Comparison of ENCODE assay signal across 9 cellular contexts in the genomic region with DNA sequence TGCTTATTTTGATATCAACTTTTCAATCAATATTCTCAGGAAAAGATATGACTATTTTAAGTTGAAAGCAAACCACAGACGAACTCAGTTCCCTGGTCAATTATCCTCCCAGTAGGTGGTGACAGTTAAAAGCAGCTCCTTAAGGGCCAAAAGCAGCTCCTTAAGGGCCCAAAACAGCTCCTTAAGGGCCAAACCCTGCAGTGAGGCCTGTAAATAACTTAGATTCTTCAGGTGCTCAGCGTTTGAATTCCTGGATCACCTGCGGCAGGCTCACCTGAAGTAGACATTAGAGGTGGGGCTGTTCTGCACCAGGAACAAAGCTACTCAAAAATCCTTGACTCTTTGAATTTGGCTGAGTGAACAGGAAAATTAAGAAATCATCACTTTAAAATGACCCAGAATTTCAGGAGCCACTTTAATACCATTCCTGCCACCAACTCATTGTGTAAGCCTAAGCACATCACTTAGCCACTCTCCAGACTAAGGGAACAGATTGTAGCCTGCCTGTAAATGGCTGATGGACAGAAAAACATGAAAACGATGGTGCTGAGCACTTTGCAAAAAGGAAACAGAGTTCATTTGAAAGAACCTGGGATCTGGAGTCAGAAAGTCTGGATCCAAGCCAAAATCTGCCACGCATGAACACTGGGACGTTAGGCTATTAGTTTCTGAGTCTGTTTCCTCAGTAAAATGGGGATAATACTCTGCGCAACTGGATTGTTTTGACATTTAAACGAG.
A peak's percentile ranks its signal among the peaks of the same experiment; 100 is the strongest.
DNase-seq lines count a peak whose midpoint lies in the region; TF ChIP-seq lines count a peak whose summit lies in the region.
"Had no signal": no experiment of that assay in that cellular context is flagged by ENCODE, and none has a peak within 500 bp of the region (broad histone marks: within the 10 kb centered on the region; RNA-seq: fewer than 3 reads in every experiment).

No MANE protein-coding gene starts in this region.

- TF ChIP-seq CTCF in fibroblast of villous mesenchyme (IDR thresholded peaks at IDR 0.05; ENCODE audit: insufficient read depth, low read depth, low read length) (no peak), transverse colon (IDR thresholded peaks at IDR 0.05) (no peak), RWPE1 (conservative IDR thresholded peaks at IDR 0.05; ENCODE audit: low read depth) (no peak)

- no peaks in the 10 kb centered on the region for H3K9me3 ChIP-seq in transverse colon

- CTCF ChIA-PET in RWPE1 (lab: Yijun Ruan, JAX) = interaction anchor here (0.5 kb wide), 1 partner anchor 14 kb away, joined by 3 read pairs; no protein-coding TSS in a partner anchor

- TF ChIP-seq EP300 in Ishikawa (IDR thresholded peaks at IDR 0.05; ENCODE audit: borderline replicate concordance) = no peak
- TF ChIP-seq EP300 in transverse colon (IDR thresholded peaks at IDR 0.05; ENCODE audit: low read depth) = no peak

- intact Hi-C loops in transverse colon (cut with DNase I; ENCODE audit: low total_unique reads) = no loop called here

- DNase-seq in NCI-H446 treated with DMSO at 0.1 percent for 48 hours (lab: John Stamatoyannopoulos, UW) (peak; percentile 30), fibroblast of villous mesenchyme (ENCODE audit: low read depth) (peak; percentile 36), transverse colon (no peak), RWPE1 (ENCODE audit: low spot score) (no peak), AG08396 (ENCODE audit: low spot score) (no peak), cortex of kidney (lab: John Stamatoyannopoulos, UW) (no peak)
- DNase-seq: activated CD8-positive, alpha-beta T cell treated with anti-CD3 and anti-CD28 coated beads, Interleukin-2, amount 10 ng/mL, durations not matched to agents 7 days and 5 days; naive B cell had no signal

- no peak for TF ChIP-seq POLR2A in transverse colon (IDR thresholded peaks at IDR 0.05)

- in situ Hi-C loops in transverse colon (cut with MboI; ENCODE audit: low pct_ligation_motif_present in 1 of 4, low pct_unique_long_range_greater_than_20kb in 1 of 4, low sequenced_read_pairs in 3 of 4) = no loop called here

- 55% methylated on average over 6 to 8 of the region's 8 CpGs for WGBS in transverse colon (ENCODE audit: low coverage in 1 of 2), 2 donors

- no peak for TF ChIP-seq RAD21 in Ishikawa (IDR thresholded peaks at IDR 0.05; ENCODE audit: low read depth)

- H3K4me1 ChIP-seq in transverse colon = peaks cover 0 to 15% (median 5%) of the 10 kb centered on the region in 4 donors

- no peaks in the 10 kb centered on the region for H3K36me3 ChIP-seq in transverse colon

- POLR2A ChIA-PET in RWPE1 (lab: Yijun Ruan, JAX; ENCODE audit: low non-redundant PET) = no interaction called here

- H3K4me3 ChIP-seq in fibroblast of villous mesenchyme (ENCODE audit: low read depth, low read length) (no peak overlapping the region), transverse colon (no peak overlapping the region)

- peak overlapping the region; percentile 16 to 34 (median 32) for H3K27ac ChIP-seq in transverse colon
- H3K27ac ChIP-seq in RWPE1 = no peak overlapping the region

- H3K27me3 ChIP-seq in transverse colon = no peaks in the 10 kb centered on the region

TF ChIP-seq in Ishikawa, 13 proteins besides CTCF, POLR2A, EP300 and RAD21:
- TF ChIP-seq NFIC (IDR thresholded peaks at IDR 0.05) = no peak; the same call in 1 of the 2 replicates
- TF ChIP-seq YY1 (IDR thresholded peaks at IDR 0.05; ENCODE audit: low read depth) = no peak
- TF ChIP-seq TCF12 (IDR thresholded peaks at IDR 0.05; ENCODE audit: low read depth) = 0 out of 2 replicates have a peak, but pooled peaks have one; percentile 33
- TF ChIP-seq, protein P1, sequence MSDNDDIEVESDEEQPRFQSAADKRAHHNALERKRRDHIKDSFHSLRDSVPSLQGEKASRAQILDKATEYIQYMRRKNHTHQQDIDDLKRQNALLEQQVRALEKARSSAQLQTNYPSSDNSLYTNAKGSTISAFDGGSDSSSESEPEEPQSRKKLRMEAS (IDR thresholded peaks at IDR 0.05) = no peak
- no peak for TF ChIP-seq EGR1 (IDR thresholded peaks at IDR 0.05)
- TF ChIP-seq, protein P2, sequence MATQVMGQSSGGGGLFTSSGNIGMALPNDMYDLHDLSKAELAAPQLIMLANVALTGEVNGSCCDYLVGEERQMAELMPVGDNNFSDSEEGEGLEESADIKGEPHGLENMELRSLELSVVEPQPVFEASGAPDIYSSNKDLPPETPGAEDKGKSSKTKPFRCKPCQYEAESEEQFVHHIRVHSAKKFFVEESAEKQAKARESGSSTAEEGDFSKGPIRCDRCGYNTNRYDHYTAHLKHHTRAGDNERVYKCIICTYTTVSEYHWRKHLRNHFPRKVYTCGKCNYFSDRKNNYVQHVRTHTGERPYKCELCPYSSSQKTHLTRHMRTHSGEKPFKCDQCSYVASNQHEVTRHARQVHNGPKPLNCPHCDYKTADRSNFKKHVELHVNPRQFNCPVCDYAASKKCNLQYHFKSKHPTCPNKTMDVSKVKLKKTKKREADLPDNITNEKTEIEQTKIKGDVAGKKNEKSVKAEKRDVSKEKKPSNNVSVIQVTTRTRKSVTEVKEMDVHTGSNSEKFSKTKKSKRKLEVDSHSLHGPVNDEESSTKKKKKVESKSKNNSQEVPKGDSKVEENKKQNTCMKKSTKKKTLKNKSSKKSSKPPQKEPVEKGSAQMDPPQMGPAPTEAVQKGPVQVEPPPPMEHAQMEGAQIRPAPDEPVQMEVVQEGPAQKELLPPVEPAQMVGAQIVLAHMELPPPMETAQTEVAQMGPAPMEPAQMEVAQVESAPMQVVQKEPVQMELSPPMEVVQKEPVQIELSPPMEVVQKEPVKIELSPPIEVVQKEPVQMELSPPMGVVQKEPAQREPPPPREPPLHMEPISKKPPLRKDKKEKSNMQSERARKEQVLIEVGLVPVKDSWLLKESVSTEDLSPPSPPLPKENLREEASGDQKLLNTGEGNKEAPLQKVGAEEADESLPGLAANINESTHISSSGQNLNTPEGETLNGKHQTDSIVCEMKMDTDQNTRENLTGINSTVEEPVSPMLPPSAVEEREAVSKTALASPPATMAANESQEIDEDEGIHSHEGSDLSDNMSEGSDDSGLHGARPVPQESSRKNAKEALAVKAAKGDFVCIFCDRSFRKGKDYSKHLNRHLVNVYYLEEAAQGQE (IDR thresholded peaks at IDR 0.05; ENCODE audit: low read depth) = no peak
- TF ChIP-seq TEAD4 (IDR thresholded peaks at IDR 0.05) = peak; percentile 71
- TF ChIP-seq CREB1 (IDR thresholded peaks at IDR 0.05; ENCODE audit: low read depth) = no peak
- TF ChIP-seq CEBPB (IDR thresholded peaks at IDR 0.05) = 0 out of 2 replicates have a peak, but pooled peaks have one; percentile 17
- TF ChIP-seq, protein P3, sequence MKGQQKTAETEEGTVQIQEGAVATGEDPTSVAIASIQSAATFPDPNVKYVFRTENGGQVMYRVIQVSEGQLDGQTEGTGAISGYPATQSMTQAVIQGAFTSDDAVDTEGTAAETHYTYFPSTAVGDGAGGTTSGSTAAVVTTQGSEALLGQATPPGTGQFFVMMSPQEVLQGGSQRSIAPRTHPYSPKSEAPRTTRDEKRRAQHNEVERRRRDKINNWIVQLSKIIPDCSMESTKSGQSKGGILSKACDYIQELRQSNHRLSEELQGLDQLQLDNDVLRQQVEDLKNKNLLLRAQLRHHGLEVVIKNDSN (IDR thresholded peaks at IDR 0.05) = no peak
- TF ChIP-seq ZBTB7A (IDR thresholded peaks at IDR 0.05; ENCODE audit: low read depth) = no peak
- no peak for TF ChIP-seq FOXM1 (IDR thresholded peaks at IDR 0.05; ENCODE audit: borderline replicate concordance, low read depth)
- no peak for TF ChIP-seq TAF1 (IDR thresholded peaks at IDR 0.05; ENCODE audit: low read depth)

Comparison
In these comparisons a context has a peak if more than half of its experiments do, and no peak if none do; other contexts are left out.
1. DNase-seq: peak in NCI-H446 treated with DMSO at 0.1 percent for 48 hours (single experiment) and fibroblast of villous mesenchyme (single experiment); none in transverse colon (single experiment), RWPE1 (single experiment), AG08396 (single experiment) and cortex of kidney (single experiment).